In the genomic region with DNA sequence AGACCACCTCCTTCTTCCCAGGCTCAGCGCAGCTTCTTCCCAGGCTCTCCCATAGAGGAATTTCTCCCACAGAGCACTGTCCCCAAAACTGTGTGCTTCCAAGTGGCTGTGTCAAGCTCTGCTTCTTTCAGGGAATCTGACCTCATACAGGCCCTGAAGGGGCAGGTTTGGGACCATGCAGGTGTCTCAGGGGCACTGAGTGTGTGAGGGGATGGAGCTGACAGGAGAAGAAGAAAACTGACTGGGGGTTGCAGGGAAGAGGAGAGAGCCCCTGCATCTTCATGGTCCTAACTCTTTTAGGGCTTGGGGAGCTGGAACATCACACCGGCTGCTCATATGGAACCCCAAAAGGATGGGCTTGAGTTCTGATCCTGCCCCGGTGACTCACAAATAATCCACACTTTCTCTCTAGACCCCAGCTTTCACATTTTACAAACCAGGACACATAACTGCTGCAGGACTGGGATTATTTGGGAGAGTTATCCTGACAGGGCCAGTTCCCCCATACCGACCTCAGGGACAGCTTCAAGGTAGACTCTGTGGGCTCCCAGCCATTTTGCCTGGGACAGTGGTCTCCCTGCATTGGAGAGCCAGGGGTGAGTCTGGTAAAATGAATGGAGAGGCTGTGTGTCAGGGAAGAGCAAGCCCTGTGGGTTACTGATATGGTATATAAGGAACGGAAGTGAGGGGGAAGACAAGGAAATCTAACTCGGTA, we compare ENCODE assay signal across 16 cellular contexts.
"Had no signal": no experiment of that assay in that cellular context is flagged by ENCODE, and none has a peak within 500 bp of the region (broad histone marks: within the 10 kb centered on the region; RNA-seq: fewer than 3 reads in every experiment).

No MANE protein-coding gene starts in this region.

- ATAC-seq: activated CD4-positive, CD25-positive, alpha-beta regulatory T cell treated with anti-CD3 and anti-CD28 coated beads, Interleukin-2, amount 50 U/mL, for 24 hours; effector memory CD8-positive, alpha-beta T cell; natural killer cell treated with Interleukin-12 subunit alpha and Interleukin-12 subunit beta and Interleukin-15 and Interleukin-18, amount 100 ng/mL, for 72 hours had no signal

- H3K4me3 Mint-ChIP-seq: activated naive CD4-positive, alpha-beta T cell treated with anti-CD3 and anti-CD28 coated beads, Interleukin-2, amount 10 ng/mL, durations not matched to agents 7 days and 5 days; dendritic cell treated with granulocyte-macrophage colony-stimulating factor and Interleukin-4, amounts not matched to agents 40 ng/mL and 50 ng/mL, for 4 days; effector memory CD8-positive, alpha-beta T cell; natural killer cell treated with Interleukin-12 subunit alpha and Interleukin-12 subunit beta and Interleukin-15 and Interleukin-18, amount 100 ng/mL, for 72 hours had no signal

- DNase-seq: activated CD4-positive, alpha-beta T cell treated with anti-CD3 and anti-CD28 coated beads, Interleukin-2, amount 50 U/mL, for 1 hour; activated naive CD4-positive, alpha-beta T cell treated with anti-CD3 and anti-CD28 coated beads, Interleukin-2, amount 10 ng/mL, durations not matched to agents 7 days and 5 days; amniotic stem cell; effector memory CD8-positive, alpha-beta T cell; mesenchymal stem cell; occipital lobe; retina; stimulated activated CD4-positive, alpha-beta T cell treated with anti-CD3 and anti-CD28 coated beads, Interleukin-12 subunit alpha, Interleukin-12 subunit beta, amount 100 ng/mL, for 4 hours; stimulated activated CD4-positive, alpha-beta T cell treated with anti-CD3 and anti-CD28 coated beads, Interleukin-1b, Interleukin-23, amount 100 ng/mL, for 48 hours; stimulated activated CD8-positive, alpha-beta memory T cell treated with anti-CD3 and anti-CD28 coated beads, Interleukin-4, amount 100 ng/mL, for 48 hours; stimulated activated naive CD4-positive, alpha-beta T cell treated with Interleukin-2 at 50 U/mL for 16 hours had no signal

- H3K27ac Mint-ChIP-seq: activated naive CD4-positive, alpha-beta T cell treated with anti-CD3 and anti-CD28 coated beads, Interleukin-2, amount 10 ng/mL, durations not matched to agents 7 days and 5 days; dendritic cell treated with granulocyte-macrophage colony-stimulating factor and Interleukin-4, amounts not matched to agents 40 ng/mL and 50 ng/mL, for 4 days; effector memory CD8-positive, alpha-beta T cell had no signal

- H3K9me3 Mint-ChIP-seq: dendritic cell treated with granulocyte-macrophage colony-stimulating factor and Interleukin-4, amounts not matched to agents 40 ng/mL and 50 ng/mL, for 4 days; effector memory CD8-positive, alpha-beta T cell; natural killer cell treated with Interleukin-12 subunit alpha and Interleukin-12 subunit beta and Interleukin-15 and Interleukin-18, amount 100 ng/mL, for 72 hours had no signal

- H3K4me3 ChIP-seq: cardiac muscle cell, tibial nerve had no signal

- H3K36me3 Mint-ChIP-seq: activated naive CD4-positive, alpha-beta T cell treated with anti-CD3 and anti-CD28 coated beads, Interleukin-2, amount 10 ng/mL, durations not matched to agents 7 days and 5 days had no signal

- H3K27ac ChIP-seq: cardiac muscle cell, tibial nerve had no signal

- H3K36me3 ChIP-seq: cardiac muscle cell, tibial nerve had no signal

- H3K27me3 ChIP-seq: cardiac muscle cell, tibial nerve had no signal
